ENCODE assay signal across 8 cellular contexts in genomic region chr6:157022022-157022740, GRCh38.
DNase-seq lines count a peak whose midpoint lies in the region; ATAC-seq and TF ChIP-seq lines count a peak whose summit lies in the region.

No MANE protein-coding gene starts in this region.

- 2% methylated on average over 31 to 33 of the region's 33 CpGs for WGBS in lower leg skin, 2 donors

- H3K9me3 ChIP-seq in BLaER1 (no peaks in the 10 kb centered on the region; the same call in 1 of the 2 replicates), duodenal mucosa (ENCODE audit: control insufficient read depth in 1 of 2, low read length in 2 of 2) (no peaks in the 10 kb centered on the region)

- H3K4me3 Mint-ChIP-seq in activated CD8-positive, alpha-beta T cell treated with anti-CD3 and anti-CD28 coated beads for 36 hours, result peak overlapping the region; percentile 93

- H3K9me3 Mint-ChIP-seq in activated CD8-positive, alpha-beta T cell treated with anti-CD3 and anti-CD28 coated beads for 36 hours, result no peaks in the 10 kb centered on the region

- TF ChIP-seq POLR2A in lower leg skin (IDR thresholded peaks at IDR 0.05), result no peak

- H4K20me1 ChIP-seq in BLaER1, result peaks cover 80% of the 10 kb centered on the region

- H3K4me3 ChIP-seq in BLaER1 (peak overlapping the region; percentile 85), duodenal mucosa (ENCODE audit: low read depth in 1 of 2, low read length in 2 of 2) (peak overlapping the region; percentile 79 to 87), lower leg skin (ENCODE audit: low read depth, poor library complexity, severe bottlenecking) (peak overlapping the region; percentile 72)

- ATAC-seq in GM19397 (IDR thresholded peaks at IDR 0.05; ENCODE audit: unreplicated experiment) (peak; percentile 53), HG03565 (IDR thresholded peaks at IDR 0.05; ENCODE audit: unreplicated experiment) (peak; percentile 24)
- ATAC-seq in activated CD8-positive, alpha-beta T cell treated with anti-CD3 and anti-CD28 coated beads for 36 hours, result peak; percentile 71

- peak overlapping the region; percentile 100 for H3K27ac Mint-ChIP-seq in activated CD8-positive, alpha-beta T cell treated with anti-CD3 and anti-CD28 coated beads for 36 hours

- DNase-seq in NCI-H82 (lab: John Stamatoyannopoulos, UW), result peak; percentile 93
- peak; percentile 84 for DNase-seq in activated CD8-positive, alpha-beta T cell treated with anti-CD3 and anti-CD28 coated beads for 36 hours
- DNase-seq in lower leg skin (ENCODE audit: low spot score in 2 of 2), result peak; percentile 90 to 97
- DNase-seq in stimulated activated CD4-positive, alpha-beta T cell treated with anti-CD3 and anti-CD28 coated beads, Interleukin-4, amount 100 ng/mL, for 48 hours (ENCODE audit: low read depth in 2 of 2), result peak; percentile 77 to 82

- peak; percentile 5 for TF ChIP-seq CTCF in activated CD8-positive, alpha-beta T cell treated with anti-CD3 and anti-CD28 coated beads for 36 hours (IDR thresholded peaks at IDR 0.05)
- no peak for TF ChIP-seq CTCF in lower leg skin (IDR thresholded peaks at IDR 0.05)

- H3K4me1 ChIP-seq in BLaER1 (peaks cover 53% of the 10 kb centered on the region), duodenal mucosa (ENCODE audit: control insufficient read depth in 1 of 2, insufficient read depth in 2 of 2, low read length in 2 of 2) (peaks cover 12 to 16% of the 10 kb centered on the region in 2 donors)

- H3K9ac ChIP-seq in BLaER1 (peak overlapping the region; percentile 98), duodenal mucosa (ENCODE audit: low read depth in 1 of 2, low read length in 2 of 2) (peak overlapping the region; percentile 91 to 92)

- H3K4me1 Mint-ChIP-seq in activated CD8-positive, alpha-beta T cell treated with anti-CD3 and anti-CD28 coated beads for 36 hours (ENCODE audit: low read depth), result peaks cover 49% of the 10 kb centered on the region

- H3K36me3 ChIP-seq in BLaER1, result 0 out of 2 replicates have a peak, but pooled peaks cover 11% of the 10 kb centered on the region
- no peaks in the 10 kb centered on the region for H3K36me3 ChIP-seq in duodenal mucosa (ENCODE audit: control insufficient read depth in 1 of 2, insufficient read depth in 2 of 2, low read length in 2 of 2)

- CTCF ChIA-PET in activated CD8-positive, alpha-beta T cell treated with anti-CD3 and anti-CD28 coated beads for 36 hours (lab: Charles Lee), result interaction anchor here (0.8 kb wide), 1 partner anchor 10 kb away, joined by 3 read pairs; no protein-coding TSS in a partner anchor

- H3K27me3 ChIP-seq in BLaER1 (no peaks in the 10 kb centered on the region), duodenal mucosa (ENCODE audit: control insufficient read depth in 1 of 2, insufficient read depth in 2 of 2, low read length in 2 of 2) (no peaks in the 10 kb centered on the region)

- peaks cover 12% of the 10 kb centered on the region for H3K36me3 Mint-ChIP-seq in activated CD8-positive, alpha-beta T cell treated with anti-CD3 and anti-CD28 coated beads for 36 hours (ENCODE audit: low read depth)

- intact Hi-C loops in activated CD8-positive, alpha-beta T cell treated with anti-CD3 and anti-CD28 coated beads for 36 hours (cut with micrococcal nuclease), result loop anchor here (5.0 kb wide), 1 partner anchor 245 kb away; the partner anchor contains the start of gene ARID1B
- intact Hi-C loops in lower leg skin (cut with DNase I; ENCODE audit: low total_unique reads), result no loop called here

- H3K27ac ChIP-seq in BLaER1 (peak overlapping the region; percentile 98), duodenal mucosa (ENCODE audit: low read depth, low read length) (peak overlapping the region; percentile 99)

- H3K4me2 ChIP-seq in BLaER1, result peak overlapping the region; percentile 89

- POLR2A ChIA-PET in activated CD8-positive, alpha-beta T cell treated with anti-CD3 and anti-CD28 coated beads for 36 hours (lab: Charles Lee), result interaction anchor here (1.4 to 2.8 kb wide), 10 partner anchors 11 to 243 kb away, joined by 3 to 32 read pairs (median 6); no protein-coding TSS in a partner anchor

- no peaks in the 10 kb centered on the region for H3K27me3 Mint-ChIP-seq in activated CD8-positive, alpha-beta T cell treated with anti-CD3 and anti-CD28 coated beads for 36 hours

Comparison
In these comparisons a context has a peak if more than half of its experiments do, and no peak if none do; other contexts are left out.
1. Peak in every context shown above with its lines: DNase-seq, ATAC-seq, H3K4me3 ChIP-seq and H3K27ac ChIP-seq.